Comparison of ENCODE assay signal across 10 cellular contexts in genomic region chr11:13333456-13333957, GRCh38. TPM values are rescaled to one million over a fixed set of nuclear protein-coding genes. Genes with fewer than 3 reads are reported as not detected.
A peak's percentile ranks its signal among the peaks of the same experiment; 100 is the strongest.
DNase-seq lines count a peak whose midpoint lies in the region; ATAC-seq and TF ChIP-seq lines count a peak whose summit lies in the region.
"Had no signal": no experiment of that assay in that cellular context is flagged by ENCODE, and none has a peak within 500 bp of the region (broad histone marks: within the 10 kb centered on the region; RNA-seq: fewer than 3 reads in every experiment).

No MANE protein-coding gene starts in this region.

- DNase-seq in LHCN-M2 (ENCODE audit: low read depth), result peak; percentile 58
- peak; percentile 27 to 62 (median 43) for DNase-seq in body of pancreas
- DNase-seq in hippocampal formation (lab: John Stamatoyannopoulos, UW), result no peak
- DNase-seq in activated CD4-positive, alpha-beta memory T cell treated with anti-CD3 and anti-CD28 coated beads, Interleukin-2, amount 10 ng/mL, durations not matched to agents 7 days and 5 days, result no peak
- DNase-seq in heart left ventricle, result no peak
- DNase-seq: SW 1271 had no signal

- CTCF ChIA-PET in activated CD4-positive, alpha-beta memory T cell treated with anti-CD3 and anti-CD28 coated beads, Interleukin-2, amount 10 ng/mL, durations not matched to agents 7 days and 5 days (lab: Charles Lee), result interaction anchor here (1.4 to 2.0 kb wide), 2 partner anchors 10 to 85 kb away, joined by 3 to 5 read pairs; no protein-coding TSS in a partner anchor

- peaks cover 48% of the 10 kb centered on the region for H3K4me1 ChIP-seq in body of pancreas
- peaks cover 3 to 76% (median 40%) of the 10 kb centered on the region in 12 donors for H3K4me1 ChIP-seq in heart left ventricle

- no peak overlapping the region for H3K27ac ChIP-seq in body of pancreas
- no peak overlapping the region for H3K27ac ChIP-seq in heart left ventricle
- H3K27ac ChIP-seq: cardiac muscle cell had no signal

- H3K27me3 Mint-ChIP-seq in stimulated activated memory B cell treated with anti-CD40 and anti-IgM and Interleukin-4, amounts not matched to agents 10 μg/mL and 1 μg/mL and 100 μg/mL, for 72 hours, result no peaks in the 10 kb centered on the region
- H3K27me3 Mint-ChIP-seq in activated CD4-positive, alpha-beta memory T cell treated with anti-CD3 and anti-CD28 coated beads, Interleukin-2, amount 10 ng/mL, durations not matched to agents 7 days and 5 days, result no peaks in the 10 kb centered on the region

- no peaks in the 10 kb centered on the region for H3K9me3 Mint-ChIP-seq in stimulated activated memory B cell treated with anti-CD40 and anti-IgM and Interleukin-4, amounts not matched to agents 10 μg/mL and 1 μg/mL and 100 μg/mL, for 72 hours
- no peaks in the 10 kb centered on the region for H3K9me3 Mint-ChIP-seq in activated CD4-positive, alpha-beta memory T cell treated with anti-CD3 and anti-CD28 coated beads, Interleukin-2, amount 10 ng/mL, durations not matched to agents 7 days and 5 days

- no peaks in the 10 kb centered on the region for H3K9me3 ChIP-seq in body of pancreas
- no peaks in the 10 kb centered on the region for H3K9me3 ChIP-seq in heart left ventricle

- H3K4me3 ChIP-seq in body of pancreas, result no peak overlapping the region
- no peak overlapping the region for H3K4me3 ChIP-seq in heart left ventricle
- H3K4me3 ChIP-seq: cardiac muscle cell had no signal

- POLR2A ChIA-PET in activated CD4-positive, alpha-beta memory T cell treated with anti-CD3 and anti-CD28 coated beads, Interleukin-2, amount 10 ng/mL, durations not matched to agents 7 days and 5 days (lab: Charles Lee), result no interaction called here

- no peaks in the 10 kb centered on the region for H3K36me3 ChIP-seq in body of pancreas (replicated peaks in 1 of 2; ENCODE audit: insufficient read depth in 1 of 2, low read depth in 2 of 2)
- peaks cover 0 to 1% (median 0%) of the 10 kb centered on the region in 9 donors for H3K36me3 ChIP-seq in heart left ventricle
- H3K36me3 ChIP-seq: cardiac muscle cell had no signal

- WGBS in body of pancreas, 2 donors, result 34 to 38% methylated on average over 7 of the region's 7 CpGs
- WGBS in heart left ventricle, 4 donors, result 68 to 80% (median 74%) methylated on average over 7 of the region's 7 CpGs

- peaks cover 9% of the 10 kb centered on the region for H3K36me3 Mint-ChIP-seq in stimulated activated memory B cell treated with anti-CD40 and anti-IgM and Interleukin-4, amounts not matched to agents 10 μg/mL and 1 μg/mL and 100 μg/mL, for 72 hours
- H3K36me3 Mint-ChIP-seq in activated CD4-positive, alpha-beta memory T cell treated with anti-CD3 and anti-CD28 coated beads, Interleukin-2, amount 10 ng/mL, durations not matched to agents 7 days and 5 days (ENCODE audit: low read depth), result peaks cover 14% of the 10 kb centered on the region

- H3K27me3 ChIP-seq in body of pancreas, result no peaks in the 10 kb centered on the region
- H3K27me3 ChIP-seq in heart left ventricle, result no peaks in the 10 kb centered on the region
- H3K27me3 ChIP-seq: cardiac muscle cell had no signal

- peak overlapping the region; percentile 77 for H3K27ac Mint-ChIP-seq in stimulated activated memory B cell treated with anti-CD40 and anti-IgM and Interleukin-4, amounts not matched to agents 10 μg/mL and 1 μg/mL and 100 μg/mL, for 72 hours
- H3K27ac Mint-ChIP-seq in activated CD4-positive, alpha-beta memory T cell treated with anti-CD3 and anti-CD28 coated beads, Interleukin-2, amount 10 ng/mL, durations not matched to agents 7 days and 5 days, result no peak overlapping the region

- TF ChIP-seq POLR2A in body of pancreas (IDR thresholded peaks at IDR 0.05) (no peak), heart left ventricle (IDR thresholded peaks at IDR 0.05) (no peak)

- H3K4me1 Mint-ChIP-seq in stimulated activated memory B cell treated with anti-CD40 and anti-IgM and Interleukin-4, amounts not matched to agents 10 μg/mL and 1 μg/mL and 100 μg/mL, for 72 hours, result peaks cover 32% of the 10 kb centered on the region
- peaks cover 59% of the 10 kb centered on the region for H3K4me1 Mint-ChIP-seq in activated CD4-positive, alpha-beta memory T cell treated with anti-CD3 and anti-CD28 coated beads, Interleukin-2, amount 10 ng/mL, durations not matched to agents 7 days and 5 days

- no peak for TF ChIP-seq CTCF in body of pancreas (IDR thresholded peaks at IDR 0.05)
- no peak for TF ChIP-seq CTCF in heart left ventricle (IDR thresholded peaks at IDR 0.05)

- intact Hi-C loops in body of pancreas (cut with DNase I), result no loop called here
- intact Hi-C loops in heart left ventricle (cut with DNase I), result loop anchor here in 5 of 10 donors (5.0 to 10.0 kb wide), 2 partner anchors 56 to 59 kb away; partner anchors contain the start of gene BMAL1 (in 5 of the 5)

- H3K4me3 Mint-ChIP-seq in stimulated activated memory B cell treated with anti-CD40 and anti-IgM and Interleukin-4, amounts not matched to agents 10 μg/mL and 1 μg/mL and 100 μg/mL, for 72 hours, result no peak overlapping the region
- no peak overlapping the region for H3K4me3 Mint-ChIP-seq in activated CD4-positive, alpha-beta memory T cell treated with anti-CD3 and anti-CD28 coated beads, Interleukin-2, amount 10 ng/mL, durations not matched to agents 7 days and 5 days

- peak; percentile 56 for ATAC-seq in GM19395 (IDR thresholded peaks at IDR 0.05; ENCODE audit: unreplicated experiment)
- ATAC-seq in body of pancreas, result no peak
- ATAC-seq in stimulated activated memory B cell treated with anti-CD40 and anti-IgM and Interleukin-4, amounts not matched to agents 10 μg/mL and 1 μg/mL and 100 μg/mL, for 72 hours, result peak; percentile 75
- ATAC-seq in HG02588 (IDR thresholded peaks at IDR 0.05; ENCODE audit: unreplicated experiment), result no peak
- no peak for ATAC-seq in heart left ventricle

RNA-seq across cellular contexts. Expression of gene BMAL1, which starts 55.9 kb away (rescaled TPM):
- 12.2 and 17.5 TPM in 2 replicates for total RNA-seq in LHCN-M2 (2014; rRNA removed)
- 6.5 TPM for polyA plus RNA-seq in LHCN-M2 (2012)
- total RNA-seq in body of pancreas, result 10 to 100 TPM; 19.5 to 35.3 TPM
- total RNA-seq in activated CD4-positive, alpha-beta memory T cell treated with anti-CD3 and anti-CD28 coated beads, Interleukin-2, amount 10 ng/mL, durations not matched to agents 7 days and 5 days, result 10 to 100 TPM; 36.0 to 41.0 TPM
- 10 to 100 TPM in 5 of 9 donors, 1 to 10 TPM in 4; 5.7 to 18.2 (median 11.7) TPM for total RNA-seq in heart left ventricle
- 10 to 100 TPM in 1 of 2 donors, 1 to 10 TPM in 1; 7.4 to 14.7 TPM for polyA plus RNA-seq in heart left ventricle

Comparison
In these comparisons a context has a peak if more than half of its experiments do, and no peak if none do; other contexts are left out.
1. ATAC-seq: peak in GM19395 (single experiment) and stimulated activated memory B cell treated with anti-CD40 and anti-IgM and Interleukin-4, amounts not matched to agents 10 μg/mL and 1 μg/mL and 100 μg/mL, for 72 hours (single experiment); none in body of pancreas (single experiment), HG02588 (single experiment) and heart left ventricle (0 of 4).
2. DNase-seq: peak in LHCN-M2 (single experiment) and body of pancreas (4 of 4); none in hippocampal formation (0 of 2), activated CD4-positive, alpha-beta memory T cell treated with anti-CD3 and anti-CD28 coated beads, Interleukin-2, amount 10 ng/mL, durations not matched to agents 7 days and 5 days (single experiment) and heart left ventricle (0 of 5).